Comparison of ENCODE assay signal across 27 cellular contexts in the genomic region with DNA sequence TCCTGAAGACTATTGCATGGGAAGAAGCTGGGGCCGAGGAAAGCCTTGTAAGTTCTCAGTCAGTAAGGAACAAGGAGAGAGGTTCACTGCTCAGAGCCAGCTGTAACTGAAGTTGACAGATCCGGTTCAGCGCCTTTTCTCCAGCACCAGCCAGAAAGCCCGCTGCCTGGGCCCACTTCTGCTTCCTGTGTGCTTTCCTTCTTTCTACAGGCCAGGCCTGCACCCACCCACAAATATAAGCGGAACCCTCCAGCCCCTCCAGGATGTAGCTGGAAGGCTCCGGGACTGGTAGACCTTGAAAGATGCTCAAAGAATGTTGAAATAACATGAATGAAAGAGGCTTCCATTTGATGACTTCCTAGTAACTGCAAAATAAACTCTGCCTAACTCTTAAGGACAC. TPM values are rescaled to one million over a fixed set of nuclear protein-coding genes. Genes with fewer than 3 reads are reported as not detected.
A peak's percentile ranks its signal among the peaks of the same experiment; 100 is the strongest.
DNase-seq lines count a peak whose midpoint lies in the region; ATAC-seq and TF ChIP-seq lines count a peak whose summit lies in the region.
"Had no signal": no experiment of that assay in that cellular context is flagged by ENCODE, and none has a peak within 500 bp of the region (broad histone marks: within the 10 kb centered on the region; RNA-seq: fewer than 3 reads in every experiment).

No MANE protein-coding gene starts in this region.

- no peak for TF ChIP-seq POLR2A in GM18505 (IDR thresholded peaks at IDR 0.05; ENCODE audit: borderline replicate concordance, extremely low read depth, insufficient read depth, insufficient read length)

- no peaks in the 10 kb centered on the region for H3K27me3 Mint-ChIP-seq in naive B cell
- H3K27me3 Mint-ChIP-seq: brain; naive thymus-derived CD4-positive, alpha-beta T cell; stimulated activated naive CD8-positive, alpha-beta T cell treated with anti-CD3 and anti-CD28 coated beads, Interleukin-15, amount 100 ng/mL, for 72 hours had no signal

- H3K4me1 Mint-ChIP-seq in naive B cell, result peaks cover 47 to 57% (median 53%) of the 10 kb centered on the region in 3 donors
- H3K4me1 Mint-ChIP-seq: brain; mesothelial cell of epicardium; stimulated activated naive CD8-positive, alpha-beta T cell treated with anti-CD3 and anti-CD28 coated beads, Interleukin-15, amount 100 ng/mL, for 72 hours had no signal

- TF ChIP-seq CTCF in GM12865 (IDR thresholded peaks at IDR 0.05; ENCODE audit: insufficient read depth, low read depth, low read length, missing control alignments), result no peak

- DNase-seq in GM12865 (ENCODE audit: low read depth) (peak; percentile 42), NAMALWA (ENCODE audit: low spot score) (peak; percentile 52), naive B cell (peak; percentile 55), NCI-H2171 treated with DMSO at 0.1 percent for 48 hours (lab: John Stamatoyannopoulos, UW) (no peak)
- DNase-seq in stimulated activated CD4-positive, alpha-beta T cell treated with anti-CD3 and anti-CD28 coated beads, Interleukin-4, amount 100 ng/mL, for 1 hour, result no peak
- DNase-seq: ACHN; activated CD4-positive, alpha-beta T cell treated with anti-CD3 and anti-CD28 coated beads for 48 hours; activated naive CD4-positive, alpha-beta T cell treated with Interleukin-2 at 50 U/mL for 16 hours; activated T-cell treated with anti-CD3 and anti-CD28 coated beads, Interleukin-2, amount 50 U/mL, for 4 hours; adrenal gland; Caco-2; DND-41; KG1; left ventricle myocardium superior; naive thymus-derived CD4-positive, alpha-beta T cell; NCI-H146; NCI-H510A; OCI-M1; psoas muscle; SK-N-SH; stimulated activated CD4-positive, alpha-beta T cell treated with anti-CD3 and anti-CD28 coated beads, Interleukin-15, amount 100 ng/mL, for 24 hours; stimulated activated naive CD8-positive, alpha-beta T cell treated with anti-CD3 and anti-CD28 coated beads, Interleukin-15, amount 100 ng/mL, for 72 hours had no signal

- peak; percentile 41 for ATAC-seq in GM19351 (IDR thresholded peaks at IDR 0.05; ENCODE audit: unreplicated experiment)
- peak; percentile 82 to 84 for ATAC-seq in naive B cell (ENCODE audit: low read depth in 2 of 2)
- no peak for ATAC-seq in GM18505 (IDR thresholded peaks at IDR 0.05; ENCODE audit: unreplicated experiment)
- ATAC-seq: activated T-cell treated with anti-CD3 and anti-CD28 coated beads, Interleukin-2, amount 50 U/mL, for 4 hours; HCT116; left ventricle myocardium superior; naive thymus-derived CD4-positive, alpha-beta T cell; psoas muscle; stimulated activated naive CD8-positive, alpha-beta T cell treated with anti-CD3 and anti-CD28 coated beads, Interleukin-15, amount 100 ng/mL, for 72 hours had no signal

- H3K36me3 Mint-ChIP-seq in naive B cell, result peaks cover 21 to 22% of the 10 kb centered on the region in 2 donors

- H3K9me3 Mint-ChIP-seq in naive B cell, result no peaks in the 10 kb centered on the region
- H3K9me3 Mint-ChIP-seq: activated T-cell treated with anti-CD3 and anti-CD28 coated beads, Interleukin-2, amount 50 U/mL, for 4 hours; brain; mesothelial cell of epicardium; naive thymus-derived CD4-positive, alpha-beta T cell; stimulated activated naive CD8-positive, alpha-beta T cell treated with anti-CD3 and anti-CD28 coated beads, Interleukin-15, amount 100 ng/mL, for 72 hours had no signal

- peak overlapping the region in 7 of 8 donors; percentile 66 to 86 (median 69) for H3K4me3 Mint-ChIP-seq in naive B cell
- H3K4me3 Mint-ChIP-seq: activated T-cell treated with anti-CD3 and anti-CD28 coated beads, Interleukin-2, amount 50 U/mL, for 4 hours; brain; mesothelial cell of epicardium; naive thymus-derived CD4-positive, alpha-beta T cell; stimulated activated naive CD8-positive, alpha-beta T cell treated with anti-CD3 and anti-CD28 coated beads, Interleukin-15, amount 100 ng/mL, for 72 hours had no signal

- peak overlapping the region; percentile 12; the same call in 1 of the 2 replicates for H3K4me3 ChIP-seq in GM12865 (ENCODE audit: low read depth, low read length)
- H3K4me3 ChIP-seq: adrenal gland, psoas muscle had no signal

- peak overlapping the region; percentile 81 to 97 (median 92) for H3K27ac Mint-ChIP-seq in naive B cell
- H3K27ac Mint-ChIP-seq: brain; mesothelial cell of epicardium; naive thymus-derived CD4-positive, alpha-beta T cell; stimulated activated naive CD8-positive, alpha-beta T cell treated with anti-CD3 and anti-CD28 coated beads, Interleukin-15, amount 100 ng/mL, for 72 hours had no signal

RNA-seq across cellular contexts. Expression of a gene that starts 38.8 kb away (rescaled TPM):
- 100 to 1,000 TPM; 156 to 250 (median 234) TPM for polyA plus RNA-seq in naive B cell (ENCODE audit: low read depth in 6 of 6)

Comparison
In these comparisons a context has a peak if more than half of its experiments do, and no peak if none do; other contexts are left out.
1. DNase-seq: peak in GM12865 (single experiment), NAMALWA (single experiment) and naive B cell (single experiment); none in stimulated activated CD4-positive, alpha-beta T cell treated with anti-CD3 and anti-CD28 coated beads, Interleukin-4, amount 100 ng/mL, for 1 hour (single experiment) and NCI-H2171 treated with DMSO at 0.1 percent for 48 hours (single experiment).